In the genomic region with DNA sequence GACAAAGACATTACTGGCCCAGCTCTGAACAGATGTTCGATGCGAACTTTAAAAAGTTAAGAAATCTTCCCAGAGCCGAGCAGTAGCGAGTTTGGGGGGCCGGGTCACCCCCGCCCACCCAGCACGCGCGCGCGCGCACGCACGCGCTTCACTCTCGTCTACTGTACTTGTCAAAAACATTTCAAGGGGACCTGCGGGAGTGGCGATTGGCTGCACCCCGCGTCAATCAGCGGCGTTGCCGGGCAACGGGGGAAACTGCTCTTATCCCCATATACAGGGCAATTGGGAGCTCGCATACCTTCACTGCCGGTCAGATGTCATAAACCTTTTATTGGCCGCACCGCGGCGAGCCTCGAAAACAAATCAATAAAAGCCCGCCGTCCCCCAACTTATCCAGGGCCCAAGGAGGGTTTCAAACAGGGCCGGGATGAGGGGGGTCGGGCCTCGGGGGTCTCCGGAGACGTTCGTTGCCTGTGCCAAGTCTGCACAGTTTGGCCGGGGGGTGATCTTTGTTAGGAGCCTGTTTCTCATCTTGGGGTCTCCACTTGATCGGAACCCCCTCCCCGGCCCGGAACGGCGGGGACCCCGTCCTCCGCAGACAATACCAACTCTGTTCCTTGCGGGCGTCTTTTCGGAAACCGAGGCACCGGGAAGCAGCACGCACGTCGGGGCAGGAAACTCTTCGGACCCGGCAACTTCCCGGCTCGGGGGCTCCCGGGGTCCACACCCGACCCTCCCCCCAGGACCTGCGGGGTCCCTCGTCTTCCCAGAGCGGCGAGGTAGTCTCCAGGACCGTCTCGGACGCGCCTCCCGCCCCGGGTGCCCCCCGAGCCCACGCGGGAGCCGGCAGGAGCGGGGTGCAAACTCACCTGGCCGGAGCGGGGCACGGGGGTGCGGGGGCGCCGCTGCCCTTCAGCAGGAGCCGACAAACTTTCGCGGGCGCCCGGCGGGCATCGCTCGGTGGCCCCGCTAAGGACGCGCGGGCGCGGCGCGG, we compare ENCODE assay signal across 8 cellular contexts. TPM values are rescaled to one million over a fixed set of nuclear protein-coding genes. Genes with fewer than 3 reads are reported as not detected.
A peak's percentile ranks its signal among the peaks of the same experiment; 100 is the strongest.
DNase-seq lines count a peak whose midpoint lies in the region; ATAC-seq and TF ChIP-seq lines count a peak whose summit lies in the region.

No MANE protein-coding gene starts in this region.

- peak overlapping the region; percentile 86 for H3K9ac ChIP-seq in smooth muscle cell (ENCODE audit: low read depth)

- CTCF ChIA-PET in A673 (lab: Charles Lee) (no interaction called here), WTC11 (lab: Charles Lee) (interaction anchor here (1.0 kb wide), 2 partner anchors 86 to 523 kb away, joined by 3 read pairs; no protein-coding TSS in a partner anchor)

- H2AFZ ChIP-seq in smooth muscle cell (ENCODE audit: low read depth): peak overlapping the region; percentile 46

- H3F3A ChIP-seq in smooth muscle cell (ENCODE audit: low read depth): no peaks in the 10 kb centered on the region

- intact Hi-C loops in A673 (cut with micrococcal nuclease; ENCODE audit: unreplicated experiment): loop anchor here (5.0 to 10.0 kb wide), 4 partner anchors 111 to 499 kb away; no protein-coding TSS in a partner anchor

- H3K4me3 Mint-ChIP-seq in WTC11: peak overlapping the region; percentile 86
- peak overlapping the region; percentile 90 to 98 (median 94) for H3K4me3 Mint-ChIP-seq in immature natural killer cell

- DNase-seq in A673 (ENCODE audit: low spot score) (peak; percentile 97), NCI-H2196 treated with DMSO at 0.1 percent for 48 hours (lab: John Stamatoyannopoulos, UW; ENCODE audit: unreplicated experiment) (peak; percentile 21), WTC11 (ENCODE audit: low spot score) (peak; percentile 99), cardiac fibroblast (ENCODE audit: low read depth in 2 of 2) (peak; percentile 99), immature natural killer cell (peak; percentile 98 to 99 (median 99)), smooth muscle cell (lab: John Stamatoyannopoulos, UW; ENCODE audit: unreplicated experiment) (peak; percentile 76)

- no TSS peak for BruUV-seq in A673 (replicated peaks; lab: Mats Ljungman, UMichigan)

- H3K4me1 ChIP-seq in A673 (ENCODE audit: insufficient read depth, low read length, poor library complexity, severe bottlenecking): peaks cover 4% of the 10 kb centered on the region
- no peaks in the 10 kb centered on the region for H3K4me1 ChIP-seq in smooth muscle cell (ENCODE audit: low read depth)

- 1% methylated on average over 61 of the region's 98 CpGs for WGBS in smooth muscle cell (ENCODE audit: low lambda C conversion rate)

- H3K27ac ChIP-seq in A673 (ENCODE audit: low read depth, low read length, poor library complexity, severe bottlenecking) (peak overlapping the region; percentile 54), smooth muscle cell (ENCODE audit: low read depth) (peak overlapping the region; percentile 82)

- H3K79me2 ChIP-seq in smooth muscle cell (ENCODE audit: low read depth): peaks cover 22% of the 10 kb centered on the region

- H3K4me2 ChIP-seq in smooth muscle cell: peak overlapping the region; percentile 86

- H3K27ac Mint-ChIP-seq in WTC11: peak overlapping the region; percentile 73
- peak overlapping the region; percentile 87 to 94 (median 93) for H3K27ac Mint-ChIP-seq in immature natural killer cell

- TF ChIP-seq CTCF in A673 (conservative IDR thresholded peaks at IDR 0.05; ENCODE audit: low read depth, low read length) (no peak), WTC11 (IDR thresholded peaks at IDR 0.05) (no peak), cardiac fibroblast (IDR thresholded peaks at IDR 0.05; ENCODE audit: low read depth, low read length) (no peak), smooth muscle cell (IDR thresholded peaks at IDR 0.05; ENCODE audit: borderline replicate concordance, insufficient read depth, poor library complexity, severe bottlenecking) (no peak)

- no peaks in the 10 kb centered on the region for H3K27me3 ChIP-seq in A673 (replicated peaks; ENCODE audit: insufficient read depth, low read depth, low read length, poor library complexity)
- no peaks in the 10 kb centered on the region for H3K27me3 ChIP-seq in smooth muscle cell (ENCODE audit: low read depth)

- H3K4me1 Mint-ChIP-seq in WTC11: peaks cover 65% of the 10 kb centered on the region
- H3K4me1 Mint-ChIP-seq in immature natural killer cell: peaks cover 64 to 69% of the 10 kb centered on the region in 2 donors

- H3K36me3 ChIP-seq in A673 (ENCODE audit: insufficient read depth, low read length, poor library complexity, severe bottlenecking) (no peaks in the 10 kb centered on the region), smooth muscle cell (ENCODE audit: low read depth) (no peaks in the 10 kb centered on the region)

- POLR2A ChIA-PET in A673 (lab: Charles Lee; ENCODE audit: low non-redundant PET): interaction anchor here (0.6 kb wide), 1 partner anchor 13 kb away, joined by 3 read pairs; no protein-coding TSS in a partner anchor
- POLR2A ChIA-PET in WTC11 (lab: Charles Lee): interaction anchor here (0.7 to 1.3 kb wide), 2 partner anchors 17 to 200 kb away, joined by 4 read pairs; no protein-coding TSS in a partner anchor

- ATAC-seq in GM18868 (IDR thresholded peaks at IDR 0.05; ENCODE audit: unreplicated experiment) (peak; percentile 81), HG03108 (IDR thresholded peaks at IDR 0.05; ENCODE audit: unreplicated experiment) (peak; percentile 84), WTC11 (peak; percentile 76)

- H3K4me3 ChIP-seq in A673 (ENCODE audit: low read depth, low read length, poor library complexity, severe bottlenecking): peak overlapping the region; percentile 64
- peak overlapping the region; percentile 76 to 88 for H3K4me3 ChIP-seq in cardiac fibroblast (replicated peaks in 1 of 2; ENCODE audit: low read depth in 2 of 2, low read length in 2 of 2)
- peak overlapping the region; percentile 91 for H3K4me3 ChIP-seq in smooth muscle cell

- H3K27me3 Mint-ChIP-seq in WTC11 (ENCODE audit: low read depth): no peaks in the 10 kb centered on the region
- H3K27me3 Mint-ChIP-seq in immature natural killer cell (ENCODE audit: low read depth in 3 of 3): peaks cover 9 to 23% (median 22%) of the 10 kb centered on the region in 3 donors

- H4K20me1 ChIP-seq in smooth muscle cell (ENCODE audit: low read depth): no peaks in the 10 kb centered on the region

- H3K9me3 ChIP-seq in A673 (ENCODE audit: low read depth, low read length, poor library complexity, severe bottlenecking) (no peaks in the 10 kb centered on the region), smooth muscle cell (replicated peaks; ENCODE audit: low read depth) (no peaks in the 10 kb centered on the region)

- peaks cover 40% of the 10 kb centered on the region for H3K36me3 Mint-ChIP-seq in WTC11
- peaks cover 7 to 14% (median 12%) of the 10 kb centered on the region in 3 donors for H3K36me3 Mint-ChIP-seq in immature natural killer cell

- peaks cover 3% of the 10 kb centered on the region for H3K9me3 Mint-ChIP-seq in WTC11
- no peaks in the 10 kb centered on the region for H3K9me3 Mint-ChIP-seq in immature natural killer cell

TF ChIP-seq in WTC11, 78 proteins besides CTCF, POLR2A, EP300 and RAD21 (continues in another document):
- TF ChIP-seq HMGXB4 (CRISPR knock-in tag; IDR thresholded peaks at IDR 0.05) (no peak), IRF1 (CRISPR knock-in tag; IDR thresholded peaks at IDR 0.05) (no peak), SMAD4 (CRISPR knock-in tag; IDR thresholded peaks at IDR 0.05) (no peak), ZNF317 (CRISPR knock-in tag; IDR thresholded peaks at IDR 0.05; ENCODE audit: borderline replicate concordance, low read depth) (no peak), ZNF396 (CRISPR knock-in tag; IDR thresholded peaks at IDR 0.05; ENCODE audit: borderline replicate concordance) (no peak), FOXP1 (CRISPR knock-in tag; IDR thresholded peaks at IDR 0.05; ENCODE audit: borderline replicate concordance) (no peak; the same call in 1 of the 2 replicates)
- TF ChIP-seq, protein P1, sequence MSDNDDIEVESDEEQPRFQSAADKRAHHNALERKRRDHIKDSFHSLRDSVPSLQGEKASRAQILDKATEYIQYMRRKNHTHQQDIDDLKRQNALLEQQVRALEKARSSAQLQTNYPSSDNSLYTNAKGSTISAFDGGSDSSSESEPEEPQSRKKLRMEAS (CRISPR knock-in tag; IDR thresholded peaks at IDR 0.05): peak; percentile 21; the same call in 1 of the 2 replicates

RNA-seq across cellular contexts. Expression of gene FOXN3, which starts 0.7 kb away (rescaled TPM):
- 15.3 and 21.9 TPM in 2 replicates for total RNA-seq in A673 (2021)
- total RNA-seq in WTC11 (2021): 143 to 170 TPM (median 147 TPM) in 3 replicates
- polyA plus RNA-seq in immature natural killer cell: 100 to 1,000 TPM in 2 of 3 donors, 10 to 100 TPM in 1; 88.6 to 150 (median 102) TPM
- 21.0 and 31.5 TPM in 2 replicates for total RNA-seq in smooth muscle cell
- polyA plus RNA-seq in smooth muscle cell: 24.5 and 24.7 TPM in 2 replicates

Comparison
In these comparisons a context has a peak if more than half of its experiments do, and no peak if none do; other contexts are left out.
1. Peak in every context shown above with its lines: DNase-seq, ATAC-seq, H3K4me3 ChIP-seq and H3K27ac ChIP-seq.
2. DNase-seq: peak in every context shown above with its lines; median percentile 99 in WTC11; 99 in cardiac fibroblast; 99 in immature natural killer cell; 97 in A673; 76 in smooth muscle cell; 21 in NCI-H2196 treated with DMSO at 0.1 percent for 48 hours.